15 cellular contexts compared by ENCODE assay signal in the genomic region with DNA sequence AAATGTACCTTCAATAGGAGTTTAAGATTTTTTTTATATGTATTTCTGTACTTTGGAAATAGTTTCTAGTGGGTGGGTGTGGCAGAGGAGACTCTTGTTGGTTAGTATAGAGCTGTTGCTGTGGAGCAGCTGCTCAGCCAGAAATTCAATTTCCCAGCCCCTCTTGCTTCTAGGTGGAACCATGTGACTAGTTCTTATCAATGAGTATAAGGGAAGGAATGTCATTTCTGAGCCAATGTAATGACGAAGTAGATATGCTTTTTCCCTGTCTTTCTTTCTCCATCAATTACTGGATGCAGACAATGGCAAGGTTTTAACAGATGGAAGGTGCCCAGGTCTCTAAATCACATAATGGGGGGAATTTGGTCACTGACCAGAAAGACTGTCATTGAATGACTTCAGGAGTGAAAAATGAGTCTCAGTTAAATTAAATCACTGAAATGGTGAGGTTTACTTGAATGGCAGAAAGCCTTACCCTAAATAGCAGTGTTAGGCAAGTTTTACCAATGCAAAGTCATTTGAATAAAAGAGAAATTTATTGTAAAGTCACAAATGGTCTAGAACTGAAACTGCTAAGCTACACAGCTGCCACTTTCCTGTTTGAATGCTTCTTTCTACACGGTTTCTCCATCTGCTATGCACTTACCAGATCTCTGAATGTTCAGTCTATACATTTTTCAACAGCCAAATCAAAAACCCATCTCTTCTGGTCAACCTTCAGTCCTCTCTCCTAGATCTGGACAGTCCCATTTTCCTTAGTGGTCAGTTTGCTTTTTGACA.
DNase-seq lines count a peak whose midpoint lies in the region; ATAC-seq and TF ChIP-seq lines count a peak whose summit lies in the region.
"Had no signal": no experiment of that assay in that cellular context is flagged by ENCODE, and none has a peak within 500 bp of the region (broad histone marks: within the 10 kb centered on the region; RNA-seq: fewer than 3 reads in every experiment).

No MANE protein-coding gene starts in this region.

- no peak overlapping the region for H2AK5ac ChIP-seq in neuronal stem cell (ENCODE audit: low read depth, low read length)

- no peak overlapping the region for H3K23ac ChIP-seq in neuronal stem cell (ENCODE audit: low read depth, low read length, poor library complexity)

- H3K4me3 ChIP-seq in fibroblast of pulmonary artery (replicated peaks; ENCODE audit: low read depth, low read length) = no peak overlapping the region
- no peak overlapping the region for H3K4me3 ChIP-seq in mucosa of descending colon
- H3K4me3 ChIP-seq in neuronal stem cell (ENCODE audit: low read length in 2 of 2) = no peak overlapping the region

- H3K27me3 Mint-ChIP-seq in Calu3 (ENCODE audit: unreplicated experiment) = no peaks in the 10 kb centered on the region
- H3K27me3 Mint-ChIP-seq: activated naive CD4-positive, alpha-beta T cell treated with anti-CD3 and anti-CD28 coated beads, Interleukin-2, amount 50 U/mL, for 24 hours; IgD-negative memory B cell; stimulated activated memory B cell treated with anti-CD40 and anti-IgM and Interleukin-4, amounts not matched to agents 10 μg/mL and 1 μg/mL and 100 μg/mL, for 72 hours had no signal

- no peaks in the 10 kb centered on the region for H3K9me3 Mint-ChIP-seq in Calu3 (ENCODE audit: low read depth, unreplicated experiment)
- H3K9me3 Mint-ChIP-seq: activated naive CD4-positive, alpha-beta T cell treated with anti-CD3 and anti-CD28 coated beads, Interleukin-2, amount 50 U/mL, for 24 hours; IgD-negative memory B cell; stimulated activated memory B cell treated with anti-CD40 and anti-IgM and Interleukin-4, amounts not matched to agents 10 μg/mL and 1 μg/mL and 100 μg/mL, for 72 hours had no signal

- H3K4ac ChIP-seq in neuronal stem cell (ENCODE audit: low read length) = no peak overlapping the region

- no TSS peak for BruUV-seq in Calu3 (replicated peaks; lab: Mats Ljungman, UMichigan)

- H3K4me1 ChIP-seq in mucosa of descending colon (ENCODE audit: low read depth) (no peaks in the 10 kb centered on the region), neuronal stem cell (ENCODE audit: control insufficient read depth in 2 of 2, insufficient read depth in 1 of 2, low read depth in 1 of 2, low read length in 2 of 2) (no peaks in the 10 kb centered on the region)

- intact Hi-C loops in Calu3 (cut with micrococcal nuclease; ENCODE audit: unreplicated experiment) (no loop called here), mucosa of descending colon (cut with DNase I, micrococcal nuclease) (no loop called here)

- CTCF ChIA-PET in Calu3 (lab: Charles Lee) = no interaction called here

- WGBS in neuronal stem cell (ENCODE audit: extremely low coverage in 2 of 2, insufficient read length in 2 of 2, insufficient replicate concordance in 1 of 2), 2 donors = no CpG with 5 or more reads among the region's 2 CpGs

- no peaks in the 10 kb centered on the region for H3K36me3 Mint-ChIP-seq in Calu3 (ENCODE audit: insufficient read depth, unreplicated experiment)
- H3K36me3 Mint-ChIP-seq: activated naive CD4-positive, alpha-beta T cell treated with anti-CD3 and anti-CD28 coated beads, Interleukin-2, amount 50 U/mL, for 24 hours; IgD-negative memory B cell; stimulated activated memory B cell treated with anti-CD40 and anti-IgM and Interleukin-4, amounts not matched to agents 10 μg/mL and 1 μg/mL and 100 μg/mL, for 72 hours had no signal

- H3K4me1 Mint-ChIP-seq in Calu3 (ENCODE audit: low read depth, unreplicated experiment) = peaks cover 14% of the 10 kb centered on the region
- H3K4me1 Mint-ChIP-seq: activated naive CD4-positive, alpha-beta T cell treated with anti-CD3 and anti-CD28 coated beads, Interleukin-2, amount 50 U/mL, for 24 hours; IgD-negative memory B cell; stimulated activated memory B cell treated with anti-CD40 and anti-IgM and Interleukin-4, amounts not matched to agents 10 μg/mL and 1 μg/mL and 100 μg/mL, for 72 hours had no signal

- no peak overlapping the region for H2BK12ac ChIP-seq in neuronal stem cell (ENCODE audit: low read length)

- no peak overlapping the region for H3K18ac ChIP-seq in neuronal stem cell (ENCODE audit: low read length)

- TF ChIP-seq POLR2A in GM18505 (IDR thresholded peaks at IDR 0.05; ENCODE audit: borderline replicate concordance, extremely low read depth, insufficient read depth, insufficient read length) = no peak

- no peak overlapping the region for H4K91ac ChIP-seq in neuronal stem cell (ENCODE audit: low read depth, low read length, poor library complexity)

- DNase-seq in Calu3 = peak; percentile 38
- peak; percentile 3 for DNase-seq in HT1080 (ENCODE audit: low read depth)
- DNase-seq in fibroblast of pulmonary artery (ENCODE audit: low read depth) = peak; percentile 92
- no peak for DNase-seq in activated CD4-positive, CD25-positive, alpha-beta regulatory T cell (lab: John Stamatoyannopoulos, UW)
- no peak for DNase-seq in mucosa of descending colon
- no peak for DNase-seq in neuronal stem cell (ENCODE audit: low spot score)
- DNase-seq: DMS153; NCI-H146; NCI-H526; stimulated activated CD4-positive, alpha-beta T cell treated with anti-CD3 and anti-CD28 coated beads, Interleukin-2, amount 100 ng/mL, for 48 hours had no signal

- TF ChIP-seq CTCF in Calu3 (IDR thresholded peaks at IDR 0.05; ENCODE audit: unreplicated experiment) = no peak
- no peak for TF ChIP-seq CTCF in fibroblast of pulmonary artery (IDR thresholded peaks at IDR 0.05; ENCODE audit: low read length, missing control alignments)
- no peak for TF ChIP-seq CTCF in mucosa of descending colon (IDR thresholded peaks at IDR 0.05)

- H3K36me3 ChIP-seq in mucosa of descending colon (ENCODE audit: low read depth) (no peaks in the 10 kb centered on the region), neuronal stem cell (replicated peaks in 1 of 2; ENCODE audit: control insufficient read depth in 2 of 2, insufficient read depth in 2 of 2, low read length in 2 of 2) (no peaks in the 10 kb centered on the region)

- no peak overlapping the region for H3K9ac ChIP-seq in neuronal stem cell (ENCODE audit: low read depth, low read length, poor library complexity)

- no peaks in the 10 kb centered on the region for H3K27me3 ChIP-seq in neuronal stem cell (ENCODE audit: control insufficient read depth in 3 of 3, insufficient read depth in 3 of 3, low read depth in 1 of 3, low read length in 3 of 3)

- no peak overlapping the region for H2BK15ac ChIP-seq in neuronal stem cell (ENCODE audit: low read length)

- H3K4me3 Mint-ChIP-seq in Calu3 (ENCODE audit: low read depth, unreplicated experiment) = no peak overlapping the region
- H3K4me3 Mint-ChIP-seq: activated naive CD4-positive, alpha-beta T cell treated with anti-CD3 and anti-CD28 coated beads, Interleukin-2, amount 50 U/mL, for 24 hours; IgD-negative memory B cell; stimulated activated memory B cell treated with anti-CD40 and anti-IgM and Interleukin-4, amounts not matched to agents 10 μg/mL and 1 μg/mL and 100 μg/mL, for 72 hours had no signal

- H3K27ac ChIP-seq in neuronal stem cell (replicated peaks; ENCODE audit: low read length) = no peak overlapping the region

- H2BK120ac ChIP-seq in neuronal stem cell (ENCODE audit: low read depth, low read length) = no peak overlapping the region

- ATAC-seq in GM21390 (IDR thresholded peaks at IDR 0.05; ENCODE audit: unreplicated experiment) (peak; percentile 72), GM18505 (IDR thresholded peaks at IDR 0.05; ENCODE audit: unreplicated experiment) (no peak), mucosa of descending colon (no peak)
- ATAC-seq: stimulated activated memory B cell treated with anti-CD40 and anti-IgM and Interleukin-4, amounts not matched to agents 10 μg/mL and 1 μg/mL and 100 μg/mL, for 72 hours had no signal

- H4K8ac ChIP-seq in neuronal stem cell (ENCODE audit: low read depth, low read length) = no peak overlapping the region

- H3K4me2 ChIP-seq in neuronal stem cell (ENCODE audit: insufficient read depth, low read length, poor library complexity, severe bottlenecking) = no peak overlapping the region

- H3K79me1 ChIP-seq in neuronal stem cell (ENCODE audit: low read depth, low read length) = no peaks in the 10 kb centered on the region

- no peak overlapping the region for H2AFZ ChIP-seq in neuronal stem cell (ENCODE audit: low read length)

- no peak overlapping the region for H2BK5ac ChIP-seq in neuronal stem cell (ENCODE audit: low read length)

- peak overlapping the region; percentile 47 for H3K27ac Mint-ChIP-seq in Calu3 (ENCODE audit: unreplicated experiment)
- H3K27ac Mint-ChIP-seq: activated naive CD4-positive, alpha-beta T cell treated with anti-CD3 and anti-CD28 coated beads, Interleukin-2, amount 50 U/mL, for 24 hours; IgD-negative memory B cell; stimulated activated memory B cell treated with anti-CD40 and anti-IgM and Interleukin-4, amounts not matched to agents 10 μg/mL and 1 μg/mL and 100 μg/mL, for 72 hours had no signal

- no peaks in the 10 kb centered on the region for H3K9me3 ChIP-seq in mucosa of descending colon
- no peaks in the 10 kb centered on the region for H3K9me3 ChIP-seq in neuronal stem cell (replicated peaks in 1 of 2; ENCODE audit: control insufficient read depth in 2 of 2, insufficient read depth in 1 of 2, low read depth in 1 of 2, low read length in 2 of 2)

- H3K14ac ChIP-seq in neuronal stem cell (ENCODE audit: low read length) = no peak overlapping the region

Comparison
In these comparisons a context has a peak if more than half of its experiments do, and no peak if none do; other contexts are left out.
1. DNase-seq: peak in Calu3 (single experiment), HT1080 (single experiment) and fibroblast of pulmonary artery (single experiment); none in activated CD4-positive, CD25-positive, alpha-beta regulatory T cell (0 of 4), mucosa of descending colon (0 of 3) and neuronal stem cell (single experiment).